In the genomic region with DNA sequence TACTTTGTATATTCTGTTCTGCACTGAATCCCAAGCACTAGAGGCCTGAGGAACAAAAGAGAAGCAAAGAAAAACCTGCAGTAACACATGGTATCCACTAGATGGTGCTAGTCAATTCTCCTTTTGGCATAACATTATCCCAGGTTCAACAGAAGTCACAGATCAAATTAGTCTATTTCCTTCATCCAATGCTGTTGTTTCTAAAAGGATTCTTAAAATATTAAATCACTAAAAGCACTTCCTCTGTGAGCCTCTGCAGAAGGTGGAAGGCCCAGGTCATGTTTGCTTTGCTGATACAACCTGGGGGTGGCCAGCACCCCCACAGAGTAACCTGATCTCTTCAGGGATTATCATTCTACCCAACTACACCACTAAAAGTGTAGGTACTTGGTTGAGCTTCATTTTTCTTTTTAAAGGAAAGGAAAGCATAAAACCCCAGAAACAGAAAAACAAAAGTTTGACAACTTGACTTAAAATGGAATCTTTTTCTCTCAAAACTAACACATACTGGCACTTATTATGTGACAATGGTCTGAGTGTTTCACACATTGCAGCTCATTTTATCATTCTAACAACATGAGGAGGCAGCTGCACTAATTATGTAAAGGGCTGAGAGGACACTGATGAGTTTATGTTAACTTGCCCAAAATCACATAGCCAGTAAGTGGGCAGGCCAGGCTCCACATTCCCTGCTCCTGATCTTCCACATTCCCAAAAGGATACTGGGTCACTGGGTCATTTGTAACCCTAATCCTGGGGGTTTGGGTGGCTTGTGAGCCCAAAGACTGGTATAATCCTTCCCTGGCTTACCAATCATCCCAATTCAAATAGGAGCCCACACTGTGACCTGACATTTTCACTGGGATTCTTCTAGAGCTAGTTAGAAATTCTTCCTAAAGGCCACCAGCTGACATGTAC, we compare ENCODE assay signal across 8 cellular contexts.
DNase-seq lines count a peak whose midpoint lies in the region; ATAC-seq lines count a peak whose summit lies in the region.

No MANE protein-coding gene starts in this region.

- no peaks in the 10 kb centered on the region for H3K27me3 Mint-ChIP-seq in stimulated activated naive B cell treated with anti-CD40 and anti-IgM and Interleukin-4, amounts not matched to agents 10 μg/mL and 1 μg/mL and 100 μg/mL, for 72 hours

- in situ Hi-C loops in T47D (cut with HindIII; ENCODE audit: low pct_unique_long_range_greater_than_20kb, low sequenced_read_pairs), result no loop called here

- no peak overlapping the region for H3K27ac Mint-ChIP-seq in stimulated activated naive B cell treated with anti-CD40 and anti-IgM and Interleukin-4, amounts not matched to agents 10 μg/mL and 1 μg/mL and 100 μg/mL, for 72 hours

- H3K4me3 Mint-ChIP-seq in stimulated activated naive B cell treated with anti-CD40 and anti-IgM and Interleukin-4, amounts not matched to agents 10 μg/mL and 1 μg/mL and 100 μg/mL, for 72 hours, result no peak overlapping the region

- DNase-seq in NCI-H524 (lab: John Stamatoyannopoulos, UW), result peak; percentile 3 to 40
- no peak for DNase-seq in NCI-H524 treated with DMSO at 0.1 percent for 48 hours (lab: John Stamatoyannopoulos, UW)
- DNase-seq in NCI-H69 (lab: John Stamatoyannopoulos, UW), result peak; percentile 28
- peak; percentile 9 to 37 for DNase-seq in T47D (ENCODE audit: low read depth in 1 of 2, low spot score in 1 of 2)
- DNase-seq in inferior parietal cortex (ENCODE audit: extremely low spot score), result peak; percentile 81
- no peak for DNase-seq in stimulated activated naive B cell treated with anti-CD40 and anti-IgM and Interleukin-4, amounts not matched to agents 10 μg/mL and 1 μg/mL and 100 μg/mL, for 72 hours

- H3K4me1 Mint-ChIP-seq in stimulated activated naive B cell treated with anti-CD40 and anti-IgM and Interleukin-4, amounts not matched to agents 10 μg/mL and 1 μg/mL and 100 μg/mL, for 72 hours, result peaks cover 13 to 17% of the 10 kb centered on the region in 2 donors

- ATAC-seq in HG02763 (IDR thresholded peaks at IDR 0.05; ENCODE audit: unreplicated experiment) (peak; percentile 32), GM18511 (IDR thresholded peaks at IDR 0.05; ENCODE audit: unreplicated experiment) (no peak)
- ATAC-seq in stimulated activated naive B cell treated with anti-CD40 and anti-IgM and Interleukin-4, amounts not matched to agents 10 μg/mL and 1 μg/mL and 100 μg/mL, for 72 hours (replicated peaks), result peak; percentile 61 to 67

- H3K9me3 Mint-ChIP-seq in stimulated activated naive B cell treated with anti-CD40 and anti-IgM and Interleukin-4, amounts not matched to agents 10 μg/mL and 1 μg/mL and 100 μg/mL, for 72 hours, result no peaks in the 10 kb centered on the region

- H3K36me3 Mint-ChIP-seq in stimulated activated naive B cell treated with anti-CD40 and anti-IgM and Interleukin-4, amounts not matched to agents 10 μg/mL and 1 μg/mL and 100 μg/mL, for 72 hours, result peaks cover 31 to 66% of the 10 kb centered on the region in 2 donors

Comparison
In these comparisons a context has a peak if more than half of its experiments do, and no peak if none do; other contexts are left out.
1. DNase-seq: peak in NCI-H524 (2 of 2), NCI-H69 (single experiment), T47D (2 of 2) and inferior parietal cortex (single experiment); none in NCI-H524 treated with DMSO at 0.1 percent for 48 hours (single experiment) and stimulated activated naive B cell treated with anti-CD40 and anti-IgM and Interleukin-4, amounts not matched to agents 10 μg/mL and 1 μg/mL and 100 μg/mL, for 72 hours (single experiment).